1 cellular context compared by ENCODE assay signal in the genomic region with DNA sequence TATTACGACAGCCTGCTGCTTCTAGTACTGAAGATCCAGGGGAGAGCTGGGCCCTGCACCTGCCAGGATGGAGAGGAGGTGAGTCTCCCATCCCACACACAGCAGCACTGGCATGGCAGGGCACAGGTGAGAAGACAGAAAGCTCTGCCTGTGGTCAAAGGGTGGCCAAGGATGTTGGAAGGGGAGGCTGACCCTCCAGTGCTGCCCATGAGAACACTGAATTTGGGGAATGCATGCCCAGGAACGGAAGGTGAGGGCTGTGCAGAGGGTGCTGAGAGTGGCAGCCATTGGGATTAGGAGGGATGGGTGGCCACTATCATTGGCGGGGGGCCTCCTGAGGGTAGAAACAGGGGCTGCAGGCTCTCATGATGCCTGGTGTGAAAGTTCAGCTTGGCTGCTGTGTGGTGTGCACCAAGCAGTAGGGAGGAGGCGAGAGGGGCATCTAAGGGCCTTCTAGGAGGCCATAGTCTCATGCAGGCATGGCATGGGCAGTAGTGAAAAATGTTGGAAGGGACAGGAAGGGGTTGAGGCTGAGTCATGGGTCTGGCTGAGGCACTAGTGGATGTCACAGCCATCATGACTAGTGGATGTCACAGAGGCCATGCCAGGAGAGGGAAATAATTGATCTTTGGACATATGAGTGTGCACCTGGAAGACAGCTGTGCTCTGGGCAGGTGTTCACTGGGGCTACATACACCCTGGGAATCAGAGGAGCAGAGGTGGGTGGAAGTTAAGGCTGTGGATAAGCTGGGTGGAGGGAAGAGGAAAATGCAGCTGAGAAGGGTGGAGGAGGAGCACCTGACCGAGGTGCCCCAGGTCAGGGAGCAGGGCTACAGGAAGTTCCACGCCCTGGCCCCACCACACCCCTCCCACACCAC.
TF ChIP-seq lines count a peak whose summit lies in the region.

No MANE protein-coding gene starts in this region.

TF ChIP-seq in IMR-90, 13 proteins besides CTCF, POLR2A, EP300 and RAD21:
- TF ChIP-seq, protein P1, sequence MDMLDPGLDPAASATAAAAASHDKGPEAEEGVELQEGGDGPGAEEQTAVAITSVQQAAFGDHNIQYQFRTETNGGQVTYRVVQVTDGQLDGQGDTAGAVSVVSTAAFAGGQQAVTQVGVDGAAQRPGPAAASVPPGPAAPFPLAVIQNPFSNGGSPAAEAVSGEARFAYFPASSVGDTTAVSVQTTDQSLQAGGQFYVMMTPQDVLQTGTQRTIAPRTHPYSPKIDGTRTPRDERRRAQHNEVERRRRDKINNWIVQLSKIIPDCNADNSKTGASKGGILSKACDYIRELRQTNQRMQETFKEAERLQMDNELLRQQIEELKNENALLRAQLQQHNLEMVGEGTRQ (IDR thresholded peaks at IDR 0.05; ENCODE audit: low read depth, low read length): no peak
- TF ChIP-seq MXI1 (IDR thresholded peaks at IDR 0.05; ENCODE audit: borderline replicate concordance, low read depth, low read length): no peak
- no peak for TF ChIP-seq SMC3 (IDR thresholded peaks at IDR 0.05; ENCODE audit: low read depth, low read length)
- TF ChIP-seq, protein P2, sequence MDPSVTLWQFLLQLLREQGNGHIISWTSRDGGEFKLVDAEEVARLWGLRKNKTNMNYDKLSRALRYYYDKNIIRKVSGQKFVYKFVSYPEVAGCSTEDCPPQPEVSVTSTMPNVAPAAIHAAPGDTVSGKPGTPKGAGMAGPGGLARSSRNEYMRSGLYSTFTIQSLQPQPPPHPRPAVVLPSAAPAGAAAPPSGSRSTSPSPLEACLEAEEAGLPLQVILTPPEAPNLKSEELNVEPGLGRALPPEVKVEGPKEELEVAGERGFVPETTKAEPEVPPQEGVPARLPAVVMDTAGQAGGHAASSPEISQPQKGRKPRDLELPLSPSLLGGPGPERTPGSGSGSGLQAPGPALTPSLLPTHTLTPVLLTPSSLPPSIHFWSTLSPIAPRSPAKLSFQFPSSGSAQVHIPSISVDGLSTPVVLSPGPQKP (IDR thresholded peaks at IDR 0.05; ENCODE audit: borderline replicate concordance, low read depth, low read length): no peak
- TF ChIP-seq NFE2L2 (IDR thresholded peaks at IDR 0.05; ENCODE audit: low read depth, low read length): no peak
- TF ChIP-seq RCOR1 (IDR thresholded peaks at IDR 0.05; ENCODE audit: insufficient replicate concordance, low read length): no peak
- TF ChIP-seq CHD1 (IDR thresholded peaks at IDR 0.05; ENCODE audit: low read depth, low read length): no peak
- TF ChIP-seq CEBPB (IDR thresholded peaks at IDR 0.05; ENCODE audit: low read depth, low read length): no peak
- TF ChIP-seq RFX5 (IDR thresholded peaks at IDR 0.05; ENCODE audit: low read depth, low read length): no peak
- no peak for TF ChIP-seq MAFK (IDR thresholded peaks at IDR 0.05; ENCODE audit: low read depth, low read length)
- no peak for TF ChIP-seq BHLHE40 (IDR thresholded peaks at IDR 0.05; ENCODE audit: low read depth, low read length)
- TF ChIP-seq FOS (IDR thresholded peaks at IDR 0.05; ENCODE audit: low read depth, low read length): no peak
- no peak for TF ChIP-seq MAZ (IDR thresholded peaks at IDR 0.05; ENCODE audit: borderline replicate concordance, low read depth, low read length)
TF ChIP-seq in IMR-90: peak in this region for 0.
